23 cellular contexts compared by ENCODE assay signal in the genomic region with DNA sequence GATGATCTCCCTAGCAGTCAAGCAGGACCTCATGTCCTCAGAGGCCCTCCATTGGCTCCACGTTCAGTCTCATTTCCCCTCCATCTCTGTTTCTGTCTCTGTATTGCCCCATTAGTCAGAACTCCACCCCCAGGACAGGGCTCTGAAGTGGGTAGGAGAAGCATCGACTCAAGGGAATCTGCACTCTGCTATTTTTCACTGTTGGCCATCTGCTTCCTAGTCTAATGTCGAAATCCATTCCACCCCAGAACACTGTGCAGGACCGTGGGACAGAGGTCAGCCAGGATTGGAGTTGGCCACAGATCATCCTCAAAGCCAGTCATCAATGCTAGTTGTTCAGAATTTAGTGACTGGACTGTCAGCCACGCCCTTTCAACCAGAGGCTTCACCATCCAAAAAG. TPM values are rescaled to one million over a fixed set of nuclear protein-coding genes. Genes with fewer than 3 reads are reported as not detected.
DNase-seq lines count a peak whose midpoint lies in the region; ATAC-seq lines count a peak whose summit lies in the region.
"Had no signal": no experiment of that assay in that cellular context is flagged by ENCODE, and none has a peak within 500 bp of the region (broad histone marks: within the 10 kb centered on the region; RNA-seq: fewer than 3 reads in every experiment).

No MANE protein-coding gene starts in this region.

- CTCF ChIA-PET in naive thymus-derived CD4-positive, alpha-beta T cell (lab: Charles Lee): interaction anchor here (1.0 to 1.5 kb wide), 2 partner anchors 13 to 177 kb away, joined by 3 to 7 read pairs; no protein-coding TSS in a partner anchor

- no peak overlapping the region for H4K91ac ChIP-seq in neuronal stem cell (ENCODE audit: low read depth, low read length, poor library complexity)

- no peak overlapping the region for H2BK15ac ChIP-seq in neuronal stem cell (ENCODE audit: low read length)

- peak overlapping the region; percentile 61 for H2BK12ac ChIP-seq in neuronal stem cell (ENCODE audit: low read length)

- H3K9me3 Mint-ChIP-seq in activated naive CD4-positive, alpha-beta T cell treated with anti-CD3 and anti-CD28 coated beads, Interleukin-2, amount 50 U/mL, for 24 hours: no peaks in the 10 kb centered on the region
- no peaks in the 10 kb centered on the region for H3K9me3 Mint-ChIP-seq in activated naive CD4-positive, alpha-beta T cell treated with anti-CD3 and anti-CD28 coated beads, Interleukin-2, amount 50 U/mL, for 72 hours
- H3K9me3 Mint-ChIP-seq in naive thymus-derived CD4-positive, alpha-beta T cell: no peaks in the 10 kb centered on the region
- H3K9me3 Mint-ChIP-seq: CD8-positive, alpha-beta memory T cell; HFFc6 had no signal

- H3K4me2 ChIP-seq in neuronal stem cell (ENCODE audit: insufficient read depth, low read length, poor library complexity, severe bottlenecking): no peak overlapping the region
- H3K4me2 ChIP-seq: A549; BLaER1 treated with 17β-estradiol and CSF1 and Interleukin-3, amounts not matched to agents 10 nM and 100 nM had no signal

- H3K9ac ChIP-seq in neuronal stem cell (ENCODE audit: low read depth, low read length, poor library complexity): no peak overlapping the region
- H3K9ac ChIP-seq: BLaER1 treated with 17β-estradiol and CSF1 and Interleukin-3, amounts not matched to agents 10 nM and 100 nM had no signal

- no CpG with 5 or more reads among the region's 5 CpGs for WGBS in neuronal stem cell (ENCODE audit: extremely low coverage in 2 of 2, insufficient read length in 2 of 2, insufficient replicate concordance in 1 of 2), 2 donors

- H3K4me1 ChIP-seq in naive thymus-derived CD4-positive, alpha-beta T cell (ENCODE audit: control insufficient read depth in 2 of 2, insufficient read depth in 2 of 2, low read length in 2 of 2): peaks cover 5 to 27% of the 10 kb centered on the region in 2 donors
- H3K4me1 ChIP-seq in neuronal stem cell (ENCODE audit: control insufficient read depth in 2 of 2, insufficient read depth in 1 of 2, low read depth in 1 of 2, low read length in 2 of 2): peaks cover 0 to 13% of the 10 kb centered on the region in 2 donors
- H3K4me1 ChIP-seq: A549 had no signal

- ATAC-seq in activated naive CD4-positive, alpha-beta T cell treated with anti-CD3 and anti-CD28 coated beads, Interleukin-2, amount 50 U/mL, for 72 hours: no peak
- ATAC-seq in naive thymus-derived CD4-positive, alpha-beta T cell: no peak
- ATAC-seq in SK-N-SH treated with all-trans-retinoic acid at 6 μM for 48 hours: no peak
- ATAC-seq: GM12878 had no signal

- H3K23ac ChIP-seq in neuronal stem cell (ENCODE audit: low read depth, low read length, poor library complexity): peak overlapping the region; percentile 28

- POLR2A ChIA-PET in naive thymus-derived CD4-positive, alpha-beta T cell (lab: Charles Lee): interaction anchor here (0.8 to 6.5 kb wide), 7 partner anchors 12 to 85 kb away, joined by 4 to 44 read pairs (median 5); a partner anchor contains a TSS

- no peak overlapping the region for H3K14ac ChIP-seq in neuronal stem cell (ENCODE audit: low read length)

- H4K8ac ChIP-seq in neuronal stem cell (ENCODE audit: low read depth, low read length): no peak overlapping the region

- no peak overlapping the region for H3K18ac ChIP-seq in neuronal stem cell (ENCODE audit: low read length)

- peak overlapping the region; percentile 51 for H2AK5ac ChIP-seq in neuronal stem cell (ENCODE audit: low read depth, low read length)

- H3K36me3 Mint-ChIP-seq in activated naive CD4-positive, alpha-beta T cell treated with anti-CD3 and anti-CD28 coated beads, Interleukin-2, amount 50 U/mL, for 24 hours: no peaks in the 10 kb centered on the region
- no peaks in the 10 kb centered on the region for H3K36me3 Mint-ChIP-seq in activated naive CD4-positive, alpha-beta T cell treated with anti-CD3 and anti-CD28 coated beads, Interleukin-2, amount 50 U/mL, for 72 hours
- H3K36me3 Mint-ChIP-seq in naive thymus-derived CD4-positive, alpha-beta T cell: peaks cover 0 to 1% (median 0%) of the 10 kb centered on the region in 5 donors

- no peak overlapping the region for H2BK5ac ChIP-seq in neuronal stem cell (ENCODE audit: low read length)

- no peak overlapping the region for H3K4me3 ChIP-seq in naive thymus-derived CD4-positive, alpha-beta T cell (ENCODE audit: low read length)
- no peak overlapping the region for H3K4me3 ChIP-seq in neuronal stem cell (ENCODE audit: low read length in 2 of 2)
- H3K4me3 ChIP-seq: A549; BLaER1 treated with 17β-estradiol and CSF1 and Interleukin-3, amounts not matched to agents 10 nM and 100 nM; GM12878 had no signal

- no peaks in the 10 kb centered on the region for H3K27me3 Mint-ChIP-seq in activated naive CD4-positive, alpha-beta T cell treated with anti-CD3 and anti-CD28 coated beads, Interleukin-2, amount 50 U/mL, for 24 hours
- peaks cover 0 to 62% (median 0%) of the 10 kb centered on the region in 5 donors for H3K27me3 Mint-ChIP-seq in naive thymus-derived CD4-positive, alpha-beta T cell

- H3K79me1 ChIP-seq in neuronal stem cell (ENCODE audit: low read depth, low read length): no peaks in the 10 kb centered on the region

- DNase-seq in activated naive CD4-positive, alpha-beta T cell treated with anti-CD3 and anti-CD28 coated beads, Interleukin-2, amount 50 U/mL, for 72 hours (ENCODE audit: low spot score in 2 of 2): no peak
- no peak for DNase-seq in naive thymus-derived CD4-positive, alpha-beta T cell
- DNase-seq in neuronal stem cell (ENCODE audit: low spot score) (no peak), NCI-H2227 (lab: John Stamatoyannopoulos, UW; ENCODE audit: unreplicated experiment) (no peak), nucleus accumbens (lab: John Stamatoyannopoulos, UW) (no peak)
- DNase-seq: CD8-positive, alpha-beta memory T cell; COR-L47; DMS 273 treated with DMSO at 0.1 percent for 48 hours; DMS53; DND-41; EL; HCEC 1CT; HFFc6 had no signal

- intact Hi-C loops in naive thymus-derived CD4-positive, alpha-beta T cell (cut with micrococcal nuclease): loop anchor here (5.0 kb wide), 2 partner anchors 46 to 179 kb away; no protein-coding TSS in a partner anchor

- peaks cover 46% of the 10 kb centered on the region for H3K4me1 Mint-ChIP-seq in activated naive CD4-positive, alpha-beta T cell treated with anti-CD3 and anti-CD28 coated beads, Interleukin-2, amount 50 U/mL, for 24 hours
- H3K4me1 Mint-ChIP-seq in naive thymus-derived CD4-positive, alpha-beta T cell: peaks cover 8 to 54% (median 49%) of the 10 kb centered on the region in 7 donors

- peak overlapping the region; percentile 35 for H3K27ac Mint-ChIP-seq in activated naive CD4-positive, alpha-beta T cell treated with anti-CD3 and anti-CD28 coated beads, Interleukin-2, amount 50 U/mL, for 24 hours
- H3K27ac Mint-ChIP-seq in activated naive CD4-positive, alpha-beta T cell treated with anti-CD3 and anti-CD28 coated beads, Interleukin-2, amount 50 U/mL, for 72 hours: no peak overlapping the region
- peak overlapping the region in 8 of 9 donors; percentile 65 to 97 (median 92) for H3K27ac Mint-ChIP-seq in naive thymus-derived CD4-positive, alpha-beta T cell
- H3K27ac Mint-ChIP-seq: HFFc6 had no signal

- no peak overlapping the region for H3K4ac ChIP-seq in neuronal stem cell (ENCODE audit: low read length)

- H2BK120ac ChIP-seq in neuronal stem cell (ENCODE audit: low read depth, low read length): no peak overlapping the region

- H3K9me3 ChIP-seq in naive thymus-derived CD4-positive, alpha-beta T cell (ENCODE audit: control insufficient read depth in 2 of 3, low read length in 3 of 3): no peaks in the 10 kb centered on the region
- H3K9me3 ChIP-seq in neuronal stem cell (replicated peaks in 1 of 2; ENCODE audit: control insufficient read depth in 2 of 2, insufficient read depth in 1 of 2, low read depth in 1 of 2, low read length in 2 of 2): no peaks in the 10 kb centered on the region
- H3K9me3 ChIP-seq: A549; BLaER1 treated with 17β-estradiol and CSF1 and Interleukin-3, amounts not matched to agents 10 nM and 100 nM had no signal

- H3K27me3 ChIP-seq in naive thymus-derived CD4-positive, alpha-beta T cell (ENCODE audit: control insufficient read depth in 2 of 2, insufficient read depth in 2 of 2, low read length in 2 of 2): no peaks in the 10 kb centered on the region
- H3K27me3 ChIP-seq in neuronal stem cell (ENCODE audit: control insufficient read depth in 3 of 3, insufficient read depth in 3 of 3, low read depth in 1 of 3, low read length in 3 of 3): peaks cover 0 to 41% (median 7%) of the 10 kb centered on the region in 3 experiments

- H3K27ac ChIP-seq in naive thymus-derived CD4-positive, alpha-beta T cell (ENCODE audit: low read depth, low read length): no peak overlapping the region
- H3K27ac ChIP-seq in neuronal stem cell (replicated peaks; ENCODE audit: low read length): no peak overlapping the region
- H3K27ac ChIP-seq: 22Rv1; A549; BLaER1 treated with 17β-estradiol and CSF1 and Interleukin-3, amounts not matched to agents 10 nM and 100 nM; HL-60 had no signal

- H2AFZ ChIP-seq in neuronal stem cell (ENCODE audit: low read length): no peak overlapping the region

- no peak overlapping the region for H3K4me3 Mint-ChIP-seq in activated naive CD4-positive, alpha-beta T cell treated with anti-CD3 and anti-CD28 coated beads, Interleukin-2, amount 50 U/mL, for 24 hours
- H3K4me3 Mint-ChIP-seq in naive thymus-derived CD4-positive, alpha-beta T cell: peak overlapping the region in 3 of 10 donors; percentile 7 to 88 (median 60)
- H3K4me3 Mint-ChIP-seq: HFFc6 had no signal

- H3K36me3 ChIP-seq in naive thymus-derived CD4-positive, alpha-beta T cell (ENCODE audit: control insufficient read depth in 2 of 3, insufficient read depth in 3 of 3, low read length in 3 of 3): no peaks in the 10 kb centered on the region
- H3K36me3 ChIP-seq in neuronal stem cell (replicated peaks in 1 of 2; ENCODE audit: control insufficient read depth in 2 of 2, insufficient read depth in 2 of 2, low read length in 2 of 2): no peaks in the 10 kb centered on the region
- H3K36me3 ChIP-seq: BLaER1 treated with 17β-estradiol and CSF1 and Interleukin-3, amounts not matched to agents 10 nM and 100 nM had no signal

RNA-seq across cellular contexts. Expression of a gene that starts 10.1 kb away (rescaled TPM):
- total RNA-seq in activated naive CD4-positive, alpha-beta T cell treated with anti-CD3 and anti-CD28 coated beads, Interleukin-2, amount 50 U/mL, for 72 hours: not detected
- total RNA-seq in naive thymus-derived CD4-positive, alpha-beta T cell: under 1 TPM in 2 of 5 experiments, not detected in 3; 0.11 to 0.13 TPM
- under 1 TPM; 0.08 to 0.10 TPM for polyA plus RNA-seq in naive thymus-derived CD4-positive, alpha-beta T cell
- not detected for polyA plus RNA-seq in neuronal stem cell (2013, experiment 1 of 2)
- not detected for polyA plus RNA-seq in neuronal stem cell (2013, experiment 2 of 2)
- total RNA-seq: CD8-positive, alpha-beta memory T cell; G401; GM12878; H1; HFFc6; HT1080 had no signal
- polyA plus RNA-seq: CD8-positive, alpha-beta memory T cell; GM12878 had no signal

RNA-seq across cellular contexts. Expression of a gene that starts 13.1 kb away (rescaled TPM):
- total RNA-seq in activated naive CD4-positive, alpha-beta T cell treated with anti-CD3 and anti-CD28 coated beads, Interleukin-2, amount 50 U/mL, for 72 hours: not detected
- total RNA-seq in naive thymus-derived CD4-positive, alpha-beta T cell: 1 to 10 TPM in 2 of 5 experiments, under 1 TPM in 1, not detected in 2; 0.27 to 5.6 (median 2.3) TPM
- 1 to 10 TPM; 5.2 to 9.4 TPM for polyA plus RNA-seq in naive thymus-derived CD4-positive, alpha-beta T cell
- not detected for polyA plus RNA-seq in neuronal stem cell (2013, experiment 1 of 2)
- polyA plus RNA-seq in neuronal stem cell (2013, experiment 2 of 2): not detected
- total RNA-seq: CD8-positive, alpha-beta memory T cell; G401; GM12878; H1; HFFc6; HT1080 had no signal
- polyA plus RNA-seq: A549, GM12878, H1 had no signal

RNA-seq across cellular contexts. Expression of a gene that starts 41.2 kb away (rescaled TPM):
- not detected for total RNA-seq in activated naive CD4-positive, alpha-beta T cell treated with anti-CD3 and anti-CD28 coated beads, Interleukin-2, amount 50 U/mL, for 72 hours
- total RNA-seq in naive thymus-derived CD4-positive, alpha-beta T cell: 1 to 10 TPM in 3 of 5 experiments, under 1 TPM in 1, not detected in 1; 0.29 to 2.3 (median 2.0) TPM
- polyA plus RNA-seq in naive thymus-derived CD4-positive, alpha-beta T cell: 1 to 10 TPM; 2.4 to 4.7 TPM
- not detected for polyA plus RNA-seq in neuronal stem cell (2013, experiment 1 of 2)
- polyA plus RNA-seq in neuronal stem cell (2013, experiment 2 of 2): not detected
- total RNA-seq: CD8-positive, alpha-beta memory T cell; G401; H1; HFFc6; HT1080 had no signal
- polyA plus RNA-seq: H1 had no signal

Comparison
In these comparisons a context has a peak if more than half of its experiments do, and no peak if none do; other contexts are left out.
1. H3K27ac Mint-ChIP-seq: peak in activated naive CD4-positive, alpha-beta T cell treated with anti-CD3 and anti-CD28 coated beads, Interleukin-2, amount 50 U/mL, for 24 hours (single experiment) and naive thymus-derived CD4-positive, alpha-beta T cell (8 of 9); none in activated naive CD4-positive, alpha-beta T cell treated with anti-CD3 and anti-CD28 coated beads, Interleukin-2, amount 50 U/mL, for 72 hours (0 of 2).